14 cellular contexts compared by ENCODE assay signal in genomic region chr7:121433775-121434174, GRCh38. TPM values are rescaled to one million over a fixed set of nuclear protein-coding genes. Genes with fewer than 3 reads are reported as not detected.
DNase-seq lines count a peak whose midpoint lies in the region; ATAC-seq and TF ChIP-seq lines count a peak whose summit lies in the region.
"Had no signal": no experiment of that assay in that cellular context is flagged by ENCODE, and none has a peak within 500 bp of the region (broad histone marks: within the 10 kb centered on the region; RNA-seq: fewer than 3 reads in every experiment).

No MANE protein-coding gene starts in this region.

- no peak overlapping the region for H3K4me3 ChIP-seq in CD8-positive, alpha-beta memory T cell (ENCODE audit: low read length)
- H3K4me3 ChIP-seq: A549, colonic mucosa, HAP-1 had no signal

- H3K27ac Mint-ChIP-seq in CD8-positive, alpha-beta memory T cell = peak overlapping the region in 1 of 8 donors; percentile 8
- H3K27ac Mint-ChIP-seq: memory B cell had no signal

- H3K36me3 Mint-ChIP-seq in CD8-positive, alpha-beta memory T cell = peaks cover 0 to 9% (median 4%) of the 10 kb centered on the region in 3 donors

- DNase-seq in GM10266 (ENCODE audit: extremely low spot score) (peak; percentile 29), caudate nucleus (lab: John Stamatoyannopoulos, UW) (no peak), C1 segment of cervical spinal cord (lab: John Stamatoyannopoulos, UW) (no peak)
- DNase-seq in activated CD8-positive, alpha-beta memory T cell treated with anti-CD3 and anti-CD28 coated beads, Interleukin-2, amount 50 U/mL, for 4 hours = no peak
- no peak for DNase-seq in CD8-positive, alpha-beta memory T cell
- DNase-seq: colonic mucosa, NCI-H187, SHP77 treated with DMSO at 0.1 percent for 48 hours had no signal

- TF ChIP-seq CTCF in GM10266 (IDR thresholded peaks at IDR 0.05; ENCODE audit: control insufficient read depth, insufficient read depth, low read depth, missing control alignments) = no peak

- POLR2A ChIA-PET in CD8-positive, alpha-beta memory T cell (lab: Charles Lee) = no interaction called here

- peaks cover 16% of the 10 kb centered on the region for H3K4me1 ChIP-seq in CD8-positive, alpha-beta memory T cell (ENCODE audit: insufficient read depth, low read length)
- H3K4me1 ChIP-seq: A549, colonic mucosa had no signal

- no peak overlapping the region for H3K4me3 Mint-ChIP-seq in CD8-positive, alpha-beta memory T cell

- no peaks in the 10 kb centered on the region for H3K27me3 ChIP-seq in CD8-positive, alpha-beta memory T cell (ENCODE audit: insufficient read depth, low read length, poor library complexity, severe bottlenecking)
- H3K27me3 ChIP-seq: colonic mucosa had no signal

- H3K27me3 Mint-ChIP-seq in CD8-positive, alpha-beta memory T cell = no peaks in the 10 kb centered on the region
- H3K27me3 Mint-ChIP-seq: memory B cell had no signal

- no peaks in the 10 kb centered on the region for H3K36me3 ChIP-seq in CD8-positive, alpha-beta memory T cell (ENCODE audit: insufficient read depth, low read length)
- H3K36me3 ChIP-seq: colonic mucosa, HAP-1 had no signal

- H3K4me1 Mint-ChIP-seq in CD8-positive, alpha-beta memory T cell = peaks cover 11 to 18% (median 17%) of the 10 kb centered on the region in 3 donors

- peak; percentile 52 for ATAC-seq in GM19452 (IDR thresholded peaks at IDR 0.05; ENCODE audit: unreplicated experiment)
- ATAC-seq in HG02642 (IDR thresholded peaks at IDR 0.05; ENCODE audit: poor library complexity, unreplicated experiment) = peak; percentile 63
- peak; percentile 59 for ATAC-seq in HG03342 (IDR thresholded peaks at IDR 0.05; ENCODE audit: unreplicated experiment)
- ATAC-seq: A549 had no signal

- H3K9me3 Mint-ChIP-seq in CD8-positive, alpha-beta memory T cell = peaks cover 0 to 2% (median 0%) of the 10 kb centered on the region in 5 donors

- CTCF ChIA-PET in CD8-positive, alpha-beta memory T cell (lab: Charles Lee) = no interaction called here

- H3K9me3 ChIP-seq in CD8-positive, alpha-beta memory T cell (ENCODE audit: low read length) = no peaks in the 10 kb centered on the region
- H3K9me3 ChIP-seq: A549, colonic mucosa, HAP-1 had no signal

- no peak overlapping the region for H3K27ac ChIP-seq in caudate nucleus (ENCODE audit: low read depth, low read length)
- H3K27ac ChIP-seq in CD8-positive, alpha-beta memory T cell (ENCODE audit: low read depth, low read length) = no peak overlapping the region
- H3K27ac ChIP-seq: A549, colonic mucosa had no signal

RNA-seq across cellular contexts. Expression of gene FAM3C, which starts 37.7 kb away (rescaled TPM):
- total RNA-seq in CD8-positive, alpha-beta memory T cell = 10 to 100 TPM; 47.3 to 51.2 TPM
- 27.5 TPM for polyA plus RNA-seq in CD8-positive, alpha-beta memory T cell
